ENCODE assay signal across 8 cellular contexts in genomic region chr19:51097166-51097736, GRCh38. TPM values are rescaled to one million over a fixed set of nuclear protein-coding genes. Genes with fewer than 3 reads are reported as not detected.
DNase-seq lines count a peak whose midpoint lies in the region; ATAC-seq, FAIRE-seq and TF ChIP-seq lines count a peak whose summit lies in the region.

No MANE protein-coding gene starts in this region.

- peaks cover 16% of the 10 kb centered on the region for H3K79me2 ChIP-seq in endothelial cell of umbilical vein (ENCODE audit: control insufficient read depth, insufficient read depth, low read length)

- peaks cover 16% of the 10 kb centered on the region for H3K4me1 ChIP-seq in endothelial cell of umbilical vein (ENCODE audit: control insufficient read depth, extremely low read depth, insufficient read depth, low read length)

- CTCF ChIA-PET in endothelial cell of umbilical vein (lab: Charles Lee): interaction anchor here (0.6 to 4.6 kb wide), 6 partner anchors 8 to 175 kb away, joined by 3 to 73 read pairs (median 6); no protein-coding TSS in a partner anchor

- no peak overlapping the region for H3K27ac Mint-ChIP-seq in stimulated activated memory B cell treated with anti-CD40 and anti-IgM and Interleukin-4, amounts not matched to agents 10 μg/mL and 1 μg/mL and 100 μg/mL, for 72 hours

- H3K27me3 Mint-ChIP-seq in stimulated activated memory B cell treated with anti-CD40 and anti-IgM and Interleukin-4, amounts not matched to agents 10 μg/mL and 1 μg/mL and 100 μg/mL, for 72 hours: no peaks in the 10 kb centered on the region

- no peak overlapping the region for H3K4me3 ChIP-seq in endothelial cell of umbilical vein (replicated peaks in 1 of 3; ENCODE audit: insufficient read depth in 1 of 3, low read depth in 1 of 3, low read length in 3 of 3)

- no peaks in the 10 kb centered on the region for H3K9me3 Mint-ChIP-seq in stimulated activated memory B cell treated with anti-CD40 and anti-IgM and Interleukin-4, amounts not matched to agents 10 μg/mL and 1 μg/mL and 100 μg/mL, for 72 hours

- intact Hi-C loops in endothelial cell of umbilical vein (cut with micrococcal nuclease): loop anchor here (1.0 to 5.0 kb wide), 2 partner anchors 11 to 625 kb away; partner anchors contain the start of gene CTU1

- peak; percentile 65 for FAIRE-seq in endothelial cell of umbilical vein (lab: Jason Lieb, UNC)

- H3K27ac ChIP-seq in 22Rv1 (no peak overlapping the region), endothelial cell of umbilical vein (ENCODE audit: insufficient read depth, low read depth, low read length) (no peak overlapping the region)

- H4K20me1 ChIP-seq in endothelial cell of umbilical vein (replicated peaks; ENCODE audit: control insufficient read depth, extremely low read depth, insufficient read depth, low read length): no peaks in the 10 kb centered on the region

- H3K9me3 ChIP-seq in endothelial cell of umbilical vein (replicated peaks; ENCODE audit: control insufficient read depth, insufficient read depth, low read length): no peaks in the 10 kb centered on the region

- peaks cover under 1 to 2% of the 10 kb centered on the region in 2 experiments for H3K36me3 ChIP-seq in endothelial cell of umbilical vein (ENCODE audit: control insufficient read depth in 2 of 2, extremely low read depth in 1 of 2, insufficient read depth in 2 of 2, low read length in 2 of 2)

- peak; percentile 77 for TF ChIP-seq CTCF in 22Rv1 (IDR thresholded peaks at IDR 0.05)
- peak; percentile 81 for TF ChIP-seq CTCF in GM12874 (IDR thresholded peaks at IDR 0.05; ENCODE audit: insufficient read depth, low read depth, low read length)
- peak; percentile 47 to 69 for TF ChIP-seq CTCF in endothelial cell of umbilical vein (IDR thresholded peaks at IDR 0.05; ENCODE audit: extremely low read depth in 1 of 2, insufficient read depth in 1 of 2, low read depth in 1 of 2, low read length in 2 of 2)

- H3K36me3 Mint-ChIP-seq in stimulated activated memory B cell treated with anti-CD40 and anti-IgM and Interleukin-4, amounts not matched to agents 10 μg/mL and 1 μg/mL and 100 μg/mL, for 72 hours: peaks cover 34% of the 10 kb centered on the region

- dilution Hi-C loops in endothelial cell of umbilical vein (cut with MboI; ENCODE audit: extremely low pct_ligation_motif_present, low sequenced_read_pairs): no loop called here

- H3K4me2 ChIP-seq in endothelial cell of umbilical vein (ENCODE audit: insufficient read depth, low read length): no peak overlapping the region

- no peaks in the 10 kb centered on the region for H3K9me1 ChIP-seq in endothelial cell of umbilical vein (replicated peaks; ENCODE audit: control insufficient read depth, extremely low read depth, insufficient read depth, low read length)

- H3K27me3 ChIP-seq in endothelial cell of umbilical vein (ENCODE audit: control insufficient read depth in 2 of 2, insufficient read depth in 2 of 2, low read length in 2 of 2): no peaks in the 10 kb centered on the region

- no TSS peak for BruUV-seq in endothelial cell of umbilical vein (replicated peaks; lab: Mats Ljungman, UMichigan)

- DNase-seq in NCI-H748 (lab: John Stamatoyannopoulos, UW; ENCODE audit: unreplicated experiment) (peak; percentile 69), endothelial cell of umbilical vein (ENCODE audit: low read depth, low spot score) (peak; percentile 27), myocyte (ENCODE audit: low read depth) (peak; percentile 13)
- DNase-seq in activated CD8-positive, alpha-beta memory T cell treated with anti-CD3 and anti-CD28 coated beads for 4 hours (ENCODE audit: low read depth in 2 of 2): peak; percentile 43 to 48

- POLR2A ChIA-PET in endothelial cell of umbilical vein (lab: Charles Lee): no interaction called here

- peaks cover 20% of the 10 kb centered on the region for H3K4me1 Mint-ChIP-seq in stimulated activated memory B cell treated with anti-CD40 and anti-IgM and Interleukin-4, amounts not matched to agents 10 μg/mL and 1 μg/mL and 100 μg/mL, for 72 hours

- peak; percentile 68 for ATAC-seq in stimulated activated memory B cell treated with anti-CD40 and anti-IgM and Interleukin-4, amounts not matched to agents 10 μg/mL and 1 μg/mL and 100 μg/mL, for 72 hours
- ATAC-seq in HG03469 (IDR thresholded peaks at IDR 0.05; ENCODE audit: unreplicated experiment): no peak

- no peak overlapping the region for H3K4me3 Mint-ChIP-seq in stimulated activated memory B cell treated with anti-CD40 and anti-IgM and Interleukin-4, amounts not matched to agents 10 μg/mL and 1 μg/mL and 100 μg/mL, for 72 hours

- H2AFZ ChIP-seq in endothelial cell of umbilical vein (ENCODE audit: low read depth, low read length): no peak overlapping the region

- H3K9ac ChIP-seq in endothelial cell of umbilical vein (replicated peaks; ENCODE audit: extremely low read depth, insufficient read depth, low read length): no peak overlapping the region

- no peak for TF ChIP-seq POLR2A in endothelial cell of umbilical vein (IDR thresholded peaks at IDR 0.05; ENCODE audit: low read depth, low read length)

TF ChIP-seq in endothelial cell of umbilical vein, 7 proteins besides CTCF, POLR2A, EP300 and RAD21 (continues in another document):
- TF ChIP-seq GATA2 (IDR thresholded peaks at IDR 0.05; ENCODE audit: insufficient read depth, insufficient read length, low read depth, low read length) (no peak), POLR2AphosphoS5 (IDR thresholded peaks at IDR 0.05; ENCODE audit: insufficient read depth, low read depth, low read length) (no peak), JUN (IDR thresholded peaks at IDR 0.05; ENCODE audit: borderline replicate concordance, insufficient read depth, insufficient read length, low read depth) (no peak), FOS (IDR thresholded peaks at IDR 0.05; ENCODE audit: borderline replicate concordance, insufficient read depth, low read length) (no peak), MYC (IDR thresholded peaks at IDR 0.05; ENCODE audit: low read depth, low read length) (no peak)
- TF ChIP-seq, protein P1, sequence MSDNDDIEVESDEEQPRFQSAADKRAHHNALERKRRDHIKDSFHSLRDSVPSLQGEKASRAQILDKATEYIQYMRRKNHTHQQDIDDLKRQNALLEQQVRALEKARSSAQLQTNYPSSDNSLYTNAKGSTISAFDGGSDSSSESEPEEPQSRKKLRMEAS (IDR thresholded peaks at IDR 0.05; ENCODE audit: insufficient read depth, insufficient read length): no peak

RNA-seq across cellular contexts. Expression of gene CTU1, which starts 11.0 kb away (rescaled TPM):
- total RNA-seq in endothelial cell of umbilical vein: 8.2 and 8.7 TPM in 2 replicates
- polyA plus RNA-seq in endothelial cell of umbilical vein: 6.1 and 7.0 TPM in 2 replicates
- polyA plus RNA-seq in endothelial cell of umbilical vein (2011; cell fraction: cytosol; rRNA removed): 2.3 and 3.7 TPM in 2 replicates
- polyA plus RNA-seq in endothelial cell of umbilical vein (2011; cell fraction: nucleus; rRNA removed): 3.4 and 3.9 TPM in 2 replicates
- 2.4 and 5.3 TPM in 2 replicates for polyA plus RNA-seq in endothelial cell of umbilical vein (2012)
- 1.6 and 3.0 TPM in 2 replicates for polyA minus RNA-seq in endothelial cell of umbilical vein
- polyA minus RNA-seq in endothelial cell of umbilical vein (2011; cell fraction: cytosol; rRNA and poly(A)+ RNA removed): 10.1 TPM
- 1.5 and 2.6 TPM in 2 replicates for polyA minus RNA-seq in endothelial cell of umbilical vein (2011; cell fraction: nucleus; rRNA and poly(A)+ RNA removed)
- 16.2 and 17.8 TPM in 2 replicates for total RNA-seq in myocyte
- polyA plus RNA-seq in myocyte (2012): 4.6 TPM

RNA-seq across cellular contexts. Expression of gene KLK14, which starts 14.6 kb away (rescaled TPM):
- total RNA-seq in endothelial cell of umbilical vein (not detected in 2 replicates), myocyte (not detected in 2 replicates)
- polyA plus RNA-seq in endothelial cell of umbilical vein: 0.10 and 0.12 TPM in 2 replicates
- polyA plus RNA-seq in endothelial cell of umbilical vein (2011; cell fraction: cytosol; rRNA removed): 0.08 TPM in 1 of 2 replicates, not detected in the other
- polyA plus RNA-seq in endothelial cell of umbilical vein (2011; cell fraction: nucleus; rRNA removed): 0.22 and 0.25 TPM in 2 replicates
- 0.25 TPM in 1 of 2 replicates, not detected in the other for polyA plus RNA-seq in endothelial cell of umbilical vein (2012)
- not detected in 2 replicates for polyA minus RNA-seq in endothelial cell of umbilical vein
- polyA minus RNA-seq in endothelial cell of umbilical vein (2011; cell fraction: cytosol; rRNA and poly(A)+ RNA removed): 0.92 TPM
- polyA minus RNA-seq in endothelial cell of umbilical vein (2011; cell fraction: nucleus; rRNA and poly(A)+ RNA removed): not detected in 2 replicates
- polyA plus RNA-seq in myocyte (2012): 0.21 TPM

RNA-seq across cellular contexts. Expression of gene SIGLEC9, which starts 27.5 kb away (rescaled TPM):
- not detected in 2 replicates for total RNA-seq in endothelial cell of umbilical vein
- not detected in 2 replicates for polyA plus RNA-seq in endothelial cell of umbilical vein
- polyA plus RNA-seq in endothelial cell of umbilical vein (2011; cell fraction: cytosol; rRNA removed): not detected in 2 replicates
- not detected in 2 replicates for polyA plus RNA-seq in endothelial cell of umbilical vein (2011; cell fraction: nucleus; rRNA removed)
- not detected in 2 replicates for polyA plus RNA-seq in endothelial cell of umbilical vein (2012)
- not detected in 2 replicates for polyA minus RNA-seq in endothelial cell of umbilical vein
- polyA minus RNA-seq in endothelial cell of umbilical vein (2011; cell fraction: cytosol; rRNA and poly(A)+ RNA removed): not detected
- not detected in 2 replicates for polyA minus RNA-seq in endothelial cell of umbilical vein (2011; cell fraction: nucleus; rRNA and poly(A)+ RNA removed)
- total RNA-seq in myocyte: not detected in 2 replicates
- polyA plus RNA-seq in myocyte (2012): not detected

RNA-seq across cellular contexts. Expression of gene KLK13, which starts 32.4 kb away (rescaled TPM):
- total RNA-seq in endothelial cell of umbilical vein: not detected in 2 replicates
- polyA plus RNA-seq in endothelial cell of umbilical vein: not detected in 2 replicates
- polyA plus RNA-seq in endothelial cell of umbilical vein (2011; cell fraction: cytosol; rRNA removed): not detected in 2 replicates
- polyA plus RNA-seq in endothelial cell of umbilical vein (2011; cell fraction: nucleus; rRNA removed): not detected in 2 replicates
- polyA plus RNA-seq in endothelial cell of umbilical vein (2012): not detected in 2 replicates
- not detected in 2 replicates for polyA minus RNA-seq in endothelial cell of umbilical vein
- not detected for polyA minus RNA-seq in endothelial cell of umbilical vein (2011; cell fraction: cytosol; rRNA and poly(A)+ RNA removed)
- polyA minus RNA-seq in endothelial cell of umbilical vein (2011; cell fraction: nucleus; rRNA and poly(A)+ RNA removed): not detected in 2 replicates
- not detected in 2 replicates for total RNA-seq in myocyte
- polyA plus RNA-seq in myocyte (2012): not detected

RNA-seq across cellular contexts. Expression of gene SIGLEC7, which starts 44.9 kb away (rescaled TPM):
- total RNA-seq in endothelial cell of umbilical vein: not detected in 2 replicates
- not detected in 2 replicates for polyA plus RNA-seq in endothelial cell of umbilical vein
- not detected in 2 replicates for polyA plus RNA-seq in endothelial cell of umbilical vein (2011; cell fraction: cytosol; rRNA removed)
- polyA plus RNA-seq in endothelial cell of umbilical vein (2011; cell fraction: nucleus; rRNA removed): not detected in 2 replicates
- polyA plus RNA-seq in endothelial cell of umbilical vein (2012): not detected in 2 replicates
- polyA minus RNA-seq in endothelial cell of umbilical vein: not detected in 2 replicates
- not detected for polyA minus RNA-seq in endothelial cell of umbilical vein (2011; cell fraction: cytosol; rRNA and poly(A)+ RNA removed)
- polyA minus RNA-seq in endothelial cell of umbilical vein (2011; cell fraction: nucleus; rRNA and poly(A)+ RNA removed): not detected in 2 replicates
- not detected in 2 replicates for total RNA-seq in myocyte
- polyA plus RNA-seq in myocyte (2012): not detected

Comparison
In these comparisons a context has a peak if more than half of its experiments do, and no peak if none do; other contexts are left out.
1. DNase-seq: peak in every context shown above with its lines; median percentile 69 in NCI-H748; 46 in activated CD8-positive, alpha-beta memory T cell treated with anti-CD3 and anti-CD28 coated beads for 4 hours; 27 in endothelial cell of umbilical vein; 13 in myocyte.